8 cellular contexts compared by ENCODE assay signal in genomic region chr1:5509664-5510452, GRCh38.
DNase-seq lines count a peak whose midpoint lies in the region; ATAC-seq and TF ChIP-seq lines count a peak whose summit lies in the region.

No MANE protein-coding gene starts in this region.

- H3K9me3 ChIP-seq in DND-41 (ENCODE audit: insufficient read depth, low read length, severe bottlenecking) (no peaks in the 10 kb centered on the region), hepatocyte (ENCODE audit: low read depth) (no peaks in the 10 kb centered on the region), smooth muscle cell (replicated peaks; ENCODE audit: low read depth) (no peaks in the 10 kb centered on the region)

- 40% methylated on average over 20 of the region's 21 CpGs for WGBS in hepatocyte (ENCODE audit: low lambda C conversion rate, missing lambda C conversion rate)
- 41% methylated on average over 18 of the region's 21 CpGs for WGBS in smooth muscle cell (ENCODE audit: low lambda C conversion rate)

- no peaks in the 10 kb centered on the region for H3K4me1 ChIP-seq in DND-41 (ENCODE audit: insufficient read depth, low read length)
- peaks cover 5% of the 10 kb centered on the region for H3K4me1 ChIP-seq in hepatocyte (ENCODE audit: insufficient read depth)
- no peaks in the 10 kb centered on the region for H3K4me1 ChIP-seq in smooth muscle cell (ENCODE audit: low read depth)

- H3F3A ChIP-seq in smooth muscle cell (ENCODE audit: low read depth), result no peaks in the 10 kb centered on the region

- H3K79me2 ChIP-seq in DND-41 (ENCODE audit: insufficient read depth, low read length) (no peaks in the 10 kb centered on the region), hepatocyte (no peaks in the 10 kb centered on the region), smooth muscle cell (ENCODE audit: low read depth) (no peaks in the 10 kb centered on the region)

- no peaks in the 10 kb centered on the region for H3K36me3 ChIP-seq in DND-41 (ENCODE audit: insufficient read depth, low read length)
- no peaks in the 10 kb centered on the region for H3K36me3 ChIP-seq in hepatocyte (replicated peaks; ENCODE audit: insufficient read depth, low read depth)
- no peaks in the 10 kb centered on the region for H3K36me3 ChIP-seq in smooth muscle cell (ENCODE audit: low read depth)

- ATAC-seq in DND-41 (ENCODE audit: insufficient read depth, low read depth) (peak; percentile 77), HG02610 (IDR thresholded peaks at IDR 0.05; ENCODE audit: unreplicated experiment) (no peak)

- H3K9ac ChIP-seq in DND-41 (ENCODE audit: low read depth, low read length) (no peak overlapping the region), smooth muscle cell (ENCODE audit: low read depth) (no peak overlapping the region)

- H3K4me3 ChIP-seq in DND-41 (ENCODE audit: low read depth in 1 of 2, low read length in 2 of 2) (no peak overlapping the region), hepatocyte (no peak overlapping the region), smooth muscle cell (no peak overlapping the region)
- H3K4me3 ChIP-seq in Jurkat, Clone E6-1 (ENCODE audit: low read length), result no peak overlapping the region

- H3K9me2 ChIP-seq in hepatocyte (replicated peaks; ENCODE audit: insufficient read depth), result no peaks in the 10 kb centered on the region

- DNase-seq in DND-41 (peak; percentile 66), T1000 (lab: John Stamatoyannopoulos, UW) (peak; percentile 8), amygdala (lab: John Stamatoyannopoulos, UW) (peak in 38 of 56 donors; percentile 5 to 76 (median 32)), hepatocyte (ENCODE audit: low spot score) (peak; percentile 78), smooth muscle cell (lab: John Stamatoyannopoulos, UW; ENCODE audit: unreplicated experiment) (peak; percentile 25), GDM1 (lab: John Stamatoyannopoulos, UW) (no peak)
- DNase-seq in Jurkat, Clone E6-1 (ENCODE audit: low read depth, low spot score), result peak; percentile 35

- H3K27ac ChIP-seq in DND-41 (ENCODE audit: low read length) (no peak overlapping the region), hepatocyte (no peak overlapping the region), smooth muscle cell (ENCODE audit: low read depth) (no peak overlapping the region)

- peaks cover 16% of the 10 kb centered on the region for H3K27me3 ChIP-seq in DND-41 (ENCODE audit: insufficient read depth, low read length, poor library complexity)
- H3K27me3 ChIP-seq in hepatocyte, result peaks cover 11% of the 10 kb centered on the region
- peaks cover 19% of the 10 kb centered on the region for H3K27me3 ChIP-seq in smooth muscle cell (ENCODE audit: low read depth)

- TF ChIP-seq CTCF in DND-41 (IDR thresholded peaks at IDR 0.05; ENCODE audit: borderline replicate concordance, extremely low read depth, low read length, poor library complexity, severe bottlenecking) (peak; percentile 99), hepatocyte (IDR thresholded peaks at IDR 0.05; ENCODE audit: poor library complexity) (peak; percentile 95), smooth muscle cell (IDR thresholded peaks at IDR 0.05; ENCODE audit: borderline replicate concordance, insufficient read depth, poor library complexity, severe bottlenecking) (peak; percentile 94)

- no peak overlapping the region for H2AFZ ChIP-seq in DND-41 (ENCODE audit: low read depth, low read length)
- H2AFZ ChIP-seq in hepatocyte, result no peak overlapping the region
- H2AFZ ChIP-seq in smooth muscle cell (ENCODE audit: low read depth), result no peak overlapping the region

- H3K4me2 ChIP-seq in DND-41 (ENCODE audit: insufficient read depth, low read length) (no peak overlapping the region), hepatocyte (no peak overlapping the region), smooth muscle cell (no peak overlapping the region)

- H4K20me1 ChIP-seq in DND-41 (ENCODE audit: insufficient read depth, low read length) (peaks cover 15% of the 10 kb centered on the region), hepatocyte (ENCODE audit: insufficient read depth, poor library complexity, severe bottlenecking) (no peaks in the 10 kb centered on the region), smooth muscle cell (ENCODE audit: low read depth) (no peaks in the 10 kb centered on the region)
